Comparison of ENCODE assay signal across 1 cellular context in genomic region chr6:39113788-39114187, GRCh38.
TF ChIP-seq lines count a peak whose summit lies in the region.

No MANE protein-coding gene starts in this region.

TF ChIP-seq in GM12878, 131 proteins besides CTCF, POLR2A, EP300 and RAD21 (continued from another document):
- no peak for TF ChIP-seq E4F1 (IDR thresholded peaks at IDR 0.05; ENCODE audit: borderline replicate concordance, partially characterized antibody)
- no peak for TF ChIP-seq SMAD1 (IDR thresholded peaks at IDR 0.05; ENCODE audit: low read depth, partially characterized antibody)
